Comparison of ENCODE assay signal across 1 cellular context in genomic region chr3:104069114-104069513, GRCh38.
TF ChIP-seq lines count a peak whose summit lies in the region.

No MANE protein-coding gene starts in this region.

TF ChIP-seq in HCT116, 20 proteins besides CTCF, POLR2A, EP300 and RAD21:
- TF ChIP-seq SIN3A (IDR thresholded peaks at IDR 0.05; ENCODE audit: low read depth) (no peak), FOSL1 (IDR thresholded peaks at IDR 0.05; ENCODE audit: low read depth) (no peak), TCF7L2 (IDR thresholded peaks at IDR 0.05; ENCODE audit: borderline replicate concordance, extremely low read depth, insufficient read depth, insufficient read length) (no peak), JUND (IDR thresholded peaks at IDR 0.05) (no peak), ATF3 (IDR thresholded peaks at IDR 0.05) (no peak), REST (IDR thresholded peaks at IDR 0.05; ENCODE audit: low read depth) (no peak), ELF1 (IDR thresholded peaks at IDR 0.05; ENCODE audit: borderline replicate concordance, low read depth) (no peak), SP1 (IDR thresholded peaks at IDR 0.05; ENCODE audit: low read depth) (no peak), CEBPB (IDR thresholded peaks at IDR 0.05; ENCODE audit: low read depth) (no peak), EGR1 (IDR thresholded peaks at IDR 0.05; ENCODE audit: low read depth) (no peak), YY1 (IDR thresholded peaks at IDR 0.05; ENCODE audit: extremely low read depth, insufficient replicate concordance, low read depth, low read length) (no peak), ZNF274 (IDR thresholded peaks at IDR 0.05; ENCODE audit: low read depth, low read length) (no peak), SRF (IDR thresholded peaks at IDR 0.05; ENCODE audit: low read depth) (no peak), EZH2phosphoT487 (IDR thresholded peaks at IDR 0.05; ENCODE audit: borderline replicate concordance) (no peak), EZH2 (IDR thresholded peaks at IDR 0.05) (no peak)
